20 cellular contexts compared by ENCODE assay signal in genomic region chr3:15152166-15152565, GRCh38.
"Had no signal": no experiment of that assay in that cellular context is flagged by ENCODE, and none has a peak within 500 bp of the region (broad histone marks: within the 10 kb centered on the region; RNA-seq: fewer than 3 reads in every experiment).

No MANE protein-coding gene starts in this region.

- H3K4me2 ChIP-seq: hepatocyte had no signal

- H2AFZ ChIP-seq: hepatocyte had no signal

- H3K79me2 ChIP-seq: hepatocyte had no signal

- DNase-seq: activated CD4-positive, alpha-beta memory T cell treated with anti-CD3 and anti-CD28 coated beads for 36 hours; activated CD4-positive, alpha-beta T cell treated with anti-CD3 and anti-CD28 coated beads for 48 hours; activated CD4-positive, CD25-positive, alpha-beta regulatory T cell; activated naive CD4-positive, alpha-beta T cell treated with Interleukin-2 at 50 U/mL for 16 hours; activated naive CD8-positive, alpha-beta T cell treated with anti-CD3 and anti-CD28 coated beads for 36 hours; activated T-cell treated with anti-CD3 and anti-CD28 coated beads, Interleukin-2, amount 50 U/mL, for 48 hours; foreskin melanocyte; glutamatergic neuron; left ventricle myocardium superior; mammary epithelial cell; midbrain; stimulated activated CD4-positive, alpha-beta T cell treated with anti-CD3 and anti-CD28 coated beads, Interleukin-12 subunit alpha, Interleukin-12 subunit beta, amount 100 ng/mL, for 4 hours; stimulated activated CD4-positive, alpha-beta T cell treated with anti-CD3 and anti-CD28 coated beads, Interleukin-4, amount 100 ng/mL, for 4 hours; substantia nigra; T1000; thyroid gland had no signal

- H3K27ac ChIP-seq: coronary artery, hepatocyte, right atrium auricular region, thyroid gland had no signal

- H3K4me1 ChIP-seq: right atrium auricular region, thyroid gland had no signal

- H3K27me3 ChIP-seq: right atrium auricular region, thyroid gland had no signal

- H3K9me3 ChIP-seq: right atrium auricular region, thyroid gland had no signal

- FAIRE-seq: astrocyte had no signal

- H3K4me3 ChIP-seq: coronary artery, hepatocyte, right atrium auricular region, thyroid gland had no signal

- H3K36me3 ChIP-seq: right atrium auricular region, thyroid gland had no signal
